Comparison of ENCODE assay signal across 8 cellular contexts in the genomic region with DNA sequence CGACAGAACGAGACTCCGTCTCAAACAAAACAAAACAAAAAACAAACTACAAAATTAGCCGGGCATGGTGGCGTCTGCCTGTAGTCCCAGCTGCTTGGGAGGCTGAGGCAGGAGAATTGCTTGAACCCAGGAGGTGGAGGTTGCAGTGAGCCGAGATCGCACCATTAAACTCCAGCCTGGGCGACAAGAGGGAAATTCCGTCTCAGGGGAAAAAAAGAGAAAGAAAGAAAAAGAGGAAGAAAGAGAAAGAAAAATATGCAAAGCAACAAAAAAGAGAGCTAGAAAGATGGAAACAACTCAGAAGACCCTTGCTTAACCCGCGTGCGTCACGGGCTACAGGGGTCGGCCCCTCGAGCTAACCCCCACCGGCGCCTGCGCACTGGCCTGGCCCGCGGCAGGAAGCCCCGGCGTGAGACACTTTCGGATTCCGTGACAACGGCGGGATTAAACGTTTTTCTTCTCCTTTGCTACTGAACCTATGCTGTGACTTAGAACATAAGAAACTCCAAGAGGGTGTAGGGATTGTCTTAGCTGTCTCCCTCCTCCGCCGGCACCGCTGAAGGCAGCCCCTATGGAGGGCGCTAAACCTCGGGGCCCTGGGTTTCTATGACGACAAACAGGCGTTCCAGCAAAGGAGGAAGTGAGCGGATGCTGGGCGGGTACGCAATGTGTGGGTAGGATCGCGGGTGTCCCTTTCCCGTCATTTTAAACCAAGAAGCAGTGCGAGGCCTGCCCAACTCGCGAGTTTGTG. TPM values are rescaled to one million over a fixed set of nuclear protein-coding genes. Genes with fewer than 3 reads are reported as not detected.
DNase-seq lines count a peak whose midpoint lies in the region; ATAC-seq and TF ChIP-seq lines count a peak whose summit lies in the region.

A gene with protein sequence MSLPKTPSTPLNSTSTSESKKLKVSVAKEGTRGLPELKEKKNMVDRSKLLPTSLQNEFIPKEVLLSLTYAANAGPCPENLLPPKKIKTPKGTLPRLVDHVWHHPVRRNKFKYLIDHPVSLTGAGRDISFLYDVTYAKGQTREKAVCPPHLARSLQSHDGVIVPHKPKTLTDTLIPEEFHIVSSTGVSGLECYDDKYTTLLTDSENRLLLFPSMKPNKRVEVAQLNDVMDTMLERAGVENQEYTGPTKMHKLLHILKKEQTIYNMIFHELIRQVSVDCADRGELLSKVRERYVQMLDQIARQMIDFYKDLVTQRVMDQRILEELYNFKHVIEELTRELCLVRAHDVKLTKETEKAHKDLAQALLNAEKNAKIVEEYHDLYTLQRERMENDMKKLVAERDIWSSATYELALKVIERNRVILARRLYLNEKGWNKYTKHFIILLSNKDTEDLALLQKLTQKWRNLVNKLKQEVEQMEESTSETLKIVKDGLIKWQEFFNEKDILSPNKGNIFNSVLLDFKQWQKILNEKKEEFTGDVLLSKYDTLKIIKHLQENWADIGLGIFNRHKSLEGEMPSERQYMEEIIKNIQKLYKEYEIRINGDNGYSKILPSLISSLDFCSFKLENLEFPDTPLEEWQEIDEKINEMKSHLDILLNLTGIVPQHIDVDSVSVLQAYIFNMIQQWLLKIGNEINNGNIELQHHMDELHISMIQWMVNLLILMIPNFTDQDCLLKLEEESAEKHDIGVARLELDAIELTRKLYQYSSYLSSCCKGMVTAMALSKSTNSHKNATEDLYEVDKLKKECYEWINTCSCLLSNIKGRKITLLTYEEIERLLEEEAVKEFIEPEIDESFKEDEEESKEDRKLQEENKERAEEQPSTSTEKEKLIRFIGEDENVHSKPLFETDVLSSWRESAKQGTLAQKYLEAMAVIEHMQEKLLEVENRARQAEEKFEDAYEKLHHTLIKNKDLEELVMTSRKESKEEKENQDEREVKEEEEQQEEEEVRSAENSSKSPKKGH (plus strand): TSS at position 630 of the 751 bp plus-strand sequence. CDS start 539 bp downstream, outside the sequence.

- peak; percentile 27 for TF ChIP-seq CTCF in AG10803 (conservative IDR thresholded peaks at IDR 0.05; ENCODE audit: low read length)
- TF ChIP-seq CTCF in kidney epithelial cell (IDR thresholded peaks at IDR 0.05; ENCODE audit: insufficient read depth, low read length, poor library complexity, severe bottlenecking), result peak; percentile 50

- H3K4me3 ChIP-seq in AG10803 (ENCODE audit: low read length) (peak within 1 kb of the TSS; percentile 83), kidney epithelial cell (ENCODE audit: low read depth, low read length) (peak within 1 kb of the TSS; percentile 68)

- DNase-seq in AG10803 (ENCODE audit: low read depth), result peak; percentile 89
- DNase-seq in NCI-H345 (lab: John Stamatoyannopoulos, UW), result peak; percentile 79
- DNase-seq in cerebellar cortex (ENCODE audit: low spot score), result peak; percentile 82
- DNase-seq in kidney epithelial cell (ENCODE audit: low read depth), result peak; percentile 56
- DNase-seq in stimulated activated CD4-positive, alpha-beta T cell treated with anti-CD3 and anti-CD28 coated beads, Interleukin-15, amount 100 ng/mL, for 48 hours (ENCODE audit: low read depth in 2 of 2), result peak; percentile 80 to 83

- peak; percentile 96 for ATAC-seq in GM19025 (IDR thresholded peaks at IDR 0.05; ENCODE audit: low read depth, unreplicated experiment)
- ATAC-seq in HG03280 (IDR thresholded peaks at IDR 0.05; ENCODE audit: unreplicated experiment), result peak; percentile 96
- ATAC-seq in activated CD4-positive, CD25-positive, alpha-beta regulatory T cell treated with anti-CD3 and anti-CD28 coated beads, Interleukin-2, amount 50 U/mL, for 24 hours, result peak; percentile 95 to 96

- no peaks in the 10 kb centered on the region for H3K36me3 ChIP-seq in kidney epithelial cell (ENCODE audit: control insufficient read depth, insufficient read depth, low read length)

- H3K27me3 ChIP-seq in kidney epithelial cell (ENCODE audit: control insufficient read depth, insufficient read depth, low read length), result no peaks in the 10 kb centered on the region

RNA-seq across cellular contexts. Expression of the gene that starts here (rescaled TPM):
- total RNA-seq in kidney epithelial cell, result 0.34 and 0.50 TPM in 2 replicates

Comparison
In these comparisons a context has a peak if more than half of its experiments do, and no peak if none do; other contexts are left out.
1. Peak in every context shown above with its lines: DNase-seq, ATAC-seq and H3K4me3 ChIP-seq.
2. Peak in DNase-seq and H3K4me3 ChIP-seq in kidney epithelial cell; RNA of the gene not detected or under 1 TPM.